Comparison of ENCODE assay signal across 23 cellular contexts in the genomic region with DNA sequence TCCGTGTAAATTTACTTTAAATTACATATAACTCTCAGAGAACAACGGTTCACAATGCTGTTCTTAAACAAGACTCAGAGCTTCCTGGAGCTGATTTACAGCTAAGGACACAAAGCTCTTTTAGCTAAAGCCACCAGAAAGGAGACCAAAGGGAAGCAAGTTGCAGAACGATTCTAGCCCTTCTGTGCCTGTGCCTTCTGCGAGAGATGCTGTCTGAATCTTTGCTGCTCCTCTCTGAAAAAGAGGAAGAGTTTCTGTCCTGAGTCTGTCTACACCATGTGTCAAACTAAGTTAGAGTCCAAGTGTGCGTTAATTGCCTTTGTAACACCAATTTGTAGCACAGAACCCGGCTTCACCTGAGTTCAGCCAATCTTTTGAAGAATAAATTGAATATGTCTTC.
"Had no signal": no experiment of that assay in that cellular context is flagged by ENCODE, and none has a peak within 500 bp of the region (broad histone marks: within the 10 kb centered on the region; RNA-seq: fewer than 3 reads in every experiment).

No MANE protein-coding gene starts in this region.

- H3K9me3 ChIP-seq: gastrocnemius medialis, pancreas, thoracic aorta, transverse colon had no signal

- H3K4me1 ChIP-seq: esophagus muscularis mucosa, gastrocnemius medialis, heart right ventricle, pancreas, psoas muscle, spleen, transverse colon had no signal

- DNase-seq: cortex of kidney; effector memory CD4-positive, alpha-beta T cell; gastrocnemius medialis; heart right ventricle; islet precursor cell; mammary epithelial cell; occipital lobe; pancreas; psoas muscle; spleen; stimulated activated CD4-positive, alpha-beta T cell treated with anti-CD3 and anti-CD28 coated beads, Interleukin-15, amount 100 ng/mL, for 24 hours; stimulated activated CD4-positive, alpha-beta T cell treated with anti-CD3 and anti-CD28 coated beads, Interleukin-1b, Interleukin-23, amount 100 ng/mL, for 48 hours; stimulated activated CD4-positive, alpha-beta T cell treated with anti-CD3 and anti-CD28 coated beads, Interleukin-4, amount 100 ng/mL, for 24 hours; stimulated activated naive CD8-positive, alpha-beta T cell treated with anti-CD3 and anti-CD28 coated beads, Interleukin-15, amount 100 ng/mL, for 72 hours; transverse colon had no signal

- H3K27me3 ChIP-seq: pancreas had no signal

- ATAC-seq: gastrocnemius medialis; heart right ventricle; left lobe of liver; natural killer cell treated with Interleukin-12 subunit alpha and Interleukin-12 subunit beta and Interleukin-15 and Interleukin-18, amount 100 ng/mL, for 72 hours; pancreas; psoas muscle; sciatic nerve; stimulated activated memory B cell treated with anti-CD40 and anti-IgM and Interleukin-4, amounts not matched to agents 10 μg/mL and 1 μg/mL and 100 μg/mL, for 72 hours; stimulated activated naive CD8-positive, alpha-beta T cell treated with anti-CD3 and anti-CD28 coated beads, Interleukin-15, amount 100 ng/mL, for 72 hours had no signal

- H3K9me3 Mint-ChIP-seq: natural killer cell treated with Interleukin-12 subunit alpha and Interleukin-12 subunit beta and Interleukin-15 and Interleukin-18, amount 100 ng/mL, for 72 hours had no signal

- H3K36me3 Mint-ChIP-seq: mesothelial cell of epicardium had no signal

- H3K27ac Mint-ChIP-seq: mesothelial cell of epicardium; natural killer cell treated with Interleukin-12 subunit alpha and Interleukin-12 subunit beta and Interleukin-15 and Interleukin-18, amount 100 ng/mL, for 72 hours; stimulated activated memory B cell treated with anti-CD40 and anti-IgM and Interleukin-4, amounts not matched to agents 10 μg/mL and 1 μg/mL and 100 μg/mL, for 72 hours; stimulated activated naive CD8-positive, alpha-beta T cell treated with anti-CD3 and anti-CD28 coated beads, Interleukin-15, amount 100 ng/mL, for 72 hours had no signal

- H3K27ac ChIP-seq: epithelial cell of prostate, esophagus muscularis mucosa, gastrocnemius medialis, heart right ventricle, pancreas, psoas muscle, spleen, thoracic aorta, transverse colon had no signal

- H3K4me1 Mint-ChIP-seq: mesothelial cell of epicardium; stimulated activated memory B cell treated with anti-CD40 and anti-IgM and Interleukin-4, amounts not matched to agents 10 μg/mL and 1 μg/mL and 100 μg/mL, for 72 hours; stimulated activated naive CD8-positive, alpha-beta T cell treated with anti-CD3 and anti-CD28 coated beads, Interleukin-15, amount 100 ng/mL, for 72 hours had no signal

- H3K4me3 Mint-ChIP-seq: mesothelial cell of epicardium; natural killer cell treated with Interleukin-12 subunit alpha and Interleukin-12 subunit beta and Interleukin-15 and Interleukin-18, amount 100 ng/mL, for 72 hours; stimulated activated memory B cell treated with anti-CD40 and anti-IgM and Interleukin-4, amounts not matched to agents 10 μg/mL and 1 μg/mL and 100 μg/mL, for 72 hours; stimulated activated naive CD8-positive, alpha-beta T cell treated with anti-CD3 and anti-CD28 coated beads, Interleukin-15, amount 100 ng/mL, for 72 hours had no signal
